In the genomic region with DNA sequence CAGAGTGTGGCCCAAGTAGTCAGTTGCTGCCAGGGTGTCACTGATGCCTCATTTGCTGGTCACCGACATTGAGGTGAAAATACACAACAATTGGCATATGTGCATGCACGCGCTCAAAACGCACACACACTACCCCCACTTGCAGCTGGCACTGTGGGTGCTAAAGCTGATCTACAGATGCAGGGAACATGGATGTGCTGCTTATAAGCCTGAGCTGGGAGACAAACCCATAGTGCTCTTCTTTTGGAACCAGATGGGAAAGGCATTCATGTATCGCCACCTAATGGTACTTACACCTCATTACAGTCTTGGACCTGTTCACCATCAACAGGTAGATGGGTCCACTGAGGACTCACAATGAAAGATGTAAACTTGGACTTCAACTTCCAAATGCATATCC, we compare ENCODE assay signal across 8 cellular contexts.
DNase-seq lines count a peak whose midpoint lies in the region; ATAC-seq, FAIRE-seq and TF ChIP-seq lines count a peak whose summit lies in the region.

No MANE protein-coding gene starts in this region.

- H2BK120ac ChIP-seq in mesendoderm (ENCODE audit: low read depth, low read length) = peak overlapping the region; percentile 29

- H2AFZ ChIP-seq in HCT116 (ENCODE audit: low read depth, low read length, poor library complexity, severe bottlenecking) (no peak overlapping the region), GM12878 (ENCODE audit: control insufficient read depth, low read depth, low read length) (no peak overlapping the region)

- CTCF ChIA-PET in HCT116 (lab: Charles Lee) = interaction anchor here (1.0 to 1.7 kb wide), 4 partner anchors 53 to 861 kb away, joined by 3 to 8 read pairs (median 4); no protein-coding TSS in a partner anchor
- CTCF ChIA-PET in GM12878 (lab: Yijun Ruan, JAX) = interaction anchor here (0.7 to 3.2 kb wide), 13 partner anchors 8 to 651 kb away, joined by 3 to 18 read pairs (median 4); no protein-coding TSS in a partner anchor

- WGBS in GM12878 (ENCODE audit: insufficient coverage, insufficient replicate concordance, low lambda C conversion rate, missing lambda C conversion rate) = 81% methylated on average over 5 of the region's 5 CpGs
- WGBS in mesendoderm (ENCODE audit: extremely low coverage, insufficient coverage, low lambda C conversion rate) = no CpG with 5 or more reads among the region's 5 CpGs

- no peaks in the 10 kb centered on the region for H3K79me1 ChIP-seq in mesendoderm (ENCODE audit: low read length)

- no peak overlapping the region for H2AK5ac ChIP-seq in mesendoderm (ENCODE audit: low read length)

- no peak overlapping the region for H4K5ac ChIP-seq in mesendoderm (ENCODE audit: low read length)

- H3K4me3 ChIP-seq in HCT116 (replicated peaks in 1 of 2; ENCODE audit: low read depth in 1 of 2, low read length in 2 of 2) (no peak overlapping the region), GM12878 (no peak overlapping the region), mesendoderm (ENCODE audit: low read length) (no peak overlapping the region)

- RAD21 ChIA-PET in HCT116 (lab: Charles Lee; ENCODE audit: low non-redundant PET in 1 of 2, low total read pairs in 2 of 2, uncharacterized antibody in 2 of 2, unreplicated experiment in 2 of 2) = interaction anchor here in 1 of 2 experiments (1.1 kb wide), 1 partner anchor 53 kb away, joined by 3 read pairs; no protein-coding TSS in a partner anchor
- RAD21 ChIA-PET in GM12878 (lab: Charles Lee; ENCODE audit: unreplicated experiment) = no interaction called here

- H3K9me3 ChIP-seq in HCT116 (ENCODE audit: control insufficient read depth in 1 of 2, insufficient read depth in 1 of 2, low read depth in 1 of 2, low read length in 2 of 2) (no peaks in the 10 kb centered on the region), GM12878 (replicated peaks; ENCODE audit: control insufficient read depth, insufficient read depth, low read length) (no peaks in the 10 kb centered on the region)

- TF ChIP-seq EP300 in GM12878 (IDR thresholded peaks at IDR 0.05; ENCODE audit: borderline replicate concordance in 1 of 2, control insufficient read depth in 1 of 2, low read depth in 2 of 2, low read length in 2 of 2) = no peak

- peak overlapping the region; percentile 38 for H2BK5ac ChIP-seq in mesendoderm (ENCODE audit: low read length)

- H3K9me2 ChIP-seq in HCT116 (ENCODE audit: insufficient read depth) = no peaks in the 10 kb centered on the region

- H3K23ac ChIP-seq in mesendoderm (ENCODE audit: low read length) = no peak overlapping the region

- POLR2A ChIA-PET in HCT116 (lab: Charles Lee) = no interaction called here
- POLR2A ChIA-PET in GM12878 (lab: Charles Lee) = no interaction called here

- no peak for TF ChIP-seq POLR2A in HCT116 (IDR thresholded peaks at IDR 0.05; ENCODE audit: borderline replicate concordance, extremely low read depth, insufficient read depth, insufficient read length)
- TF ChIP-seq POLR2A in GM12878 (IDR thresholded peaks at IDR 0.05; ENCODE audit: low read depth, low read length) = no peak

- ATAC-seq in HCT116 (peak; percentile 96), GM12878 (peak; percentile 85), HG03108 (IDR thresholded peaks at IDR 0.05; ENCODE audit: unreplicated experiment) (no peak)

- peak overlapping the region; percentile 33 for H3K18ac ChIP-seq in mesendoderm (ENCODE audit: low read length)

- H3K27me3 ChIP-seq in HCT116 (ENCODE audit: insufficient read depth, low read length) (peaks cover 13% of the 10 kb centered on the region), GM12878 (replicated peaks in 1 of 2; ENCODE audit: control insufficient read depth in 2 of 2, insufficient read depth in 2 of 2, low read length in 1 of 2) (no peaks in the 10 kb centered on the region), mesendoderm (ENCODE audit: insufficient read depth, low read length, poor library complexity) (no peaks in the 10 kb centered on the region)

- intact Hi-C loops in HCT116 (cut with micrococcal nuclease) = loop anchor here (1.0 kb wide), 2 partner anchors 310 to 861 kb away; no protein-coding TSS in a partner anchor
- intact Hi-C loops in GM12878 (cut with micrococcal nuclease; ENCODE audit: unreplicated experiment) = loop anchor here (5.0 kb wide), 1 partner anchor 161 kb away; no protein-coding TSS in a partner anchor
- intact Hi-C loops in posterior cingulate gyrus (cut with DNase I) = no loop called here

- in situ Hi-C loops in GM12878 (cut with MboI) = no loop called here

- SMC1A ChIA-PET in GM12878 (lab: Charles Lee; ENCODE audit: uncharacterized antibody, unreplicated experiment) = interaction anchor here (0.9 to 1.2 kb wide), 4 partner anchors 8 to 158 kb away, joined by 3 to 4 read pairs (median 3); no protein-coding TSS in a partner anchor

- no peak overlapping the region for H3K4me2 ChIP-seq in HCT116 (ENCODE audit: low read length)
- no peak overlapping the region for H3K4me2 ChIP-seq in GM12878 (ENCODE audit: control insufficient read depth, insufficient read depth)
- no peak overlapping the region for H3K4me2 ChIP-seq in mesendoderm (ENCODE audit: low read length)

- TF ChIP-seq CTCF in HCT116 (IDR thresholded peaks at IDR 0.05 in 2 of 3, conservative IDR thresholded peaks at IDR 0.05 in 1 of 3; ENCODE audit: borderline replicate concordance in 1 of 3, insufficient read depth in 1 of 3, low read depth in 2 of 3, low read length in 2 of 3) (peak; percentile 42 to 82 (median 75); a peak in 5 of 6 replicates), GM12878 (IDR thresholded peaks at IDR 0.05 in 2 of 3, conservative IDR thresholded peaks at IDR 0.05 in 1 of 3; ENCODE audit: control insufficient read depth in 2 of 3, extremely low read depth in 1 of 3, insufficient read depth in 1 of 3, low read depth in 3 of 3, low read length in 3 of 3) (peak; percentile 59 to 68 (median 62); a peak in 5 of 6 replicates)

- no peak overlapping the region for H3K9ac ChIP-seq in HCT116 (ENCODE audit: low read length)
- no peak overlapping the region for H3K9ac ChIP-seq in GM12878 (ENCODE audit: control insufficient read depth, insufficient read depth, low read length)
- no peak overlapping the region for H3K9ac ChIP-seq in mesendoderm (ENCODE audit: low read length)

- FAIRE-seq in GM12878 (lab: Jason Lieb, UNC) = no peak

- no peaks in the 10 kb centered on the region for H3K4me1 ChIP-seq in HCT116 (ENCODE audit: control insufficient read depth in 1 of 2, insufficient read depth in 2 of 2, low read length in 2 of 2)
- no peaks in the 10 kb centered on the region for H3K4me1 ChIP-seq in GM12878 (ENCODE audit: control insufficient read depth, insufficient read depth, low read length)
- H3K4me1 ChIP-seq in mesendoderm (ENCODE audit: control insufficient read depth, low read depth, low read length) = peaks cover 5% of the 10 kb centered on the region

- H3K27ac ChIP-seq in HCT116 (ENCODE audit: low read depth, low read length) = no peak overlapping the region
- H3K27ac ChIP-seq in GM12878 (ENCODE audit: control insufficient read depth, insufficient read depth) = no peak overlapping the region
- H3K27ac ChIP-seq in mesendoderm (ENCODE audit: low read depth, low read length) = no peak overlapping the region

- H3K36me3 ChIP-seq in HCT116 (ENCODE audit: control insufficient read depth in 1 of 2, insufficient read depth in 2 of 2, low read length in 2 of 2) = no peaks in the 10 kb centered on the region
- H3K36me3 ChIP-seq in GM12878 (ENCODE audit: control insufficient read depth in 2 of 2, insufficient read depth in 2 of 2, low read length in 1 of 2) = no peaks in the 10 kb centered on the region
- no peaks in the 10 kb centered on the region for H3K36me3 ChIP-seq in mesendoderm (ENCODE audit: control insufficient read depth, insufficient read depth, low read length)

- H4K8ac ChIP-seq in mesendoderm (ENCODE audit: low read depth, low read length) = no peak overlapping the region

- H2BK15ac ChIP-seq in mesendoderm (replicated peaks; ENCODE audit: low read depth) = no peak overlapping the region

- H3K4ac ChIP-seq in mesendoderm (ENCODE audit: low read depth, low read length) = no peak overlapping the region

- TF ChIP-seq RAD21 in HCT116 (IDR thresholded peaks at IDR 0.05; ENCODE audit: low read depth) (peak; percentile 78), GM12878 (IDR thresholded peaks at IDR 0.05; ENCODE audit: insufficient read depth, low read depth, low read length) (peak; percentile 50)

- peak overlapping the region; percentile 75 for H3K56ac ChIP-seq in mesendoderm (ENCODE audit: low read length)

- H3K79me2 ChIP-seq in HCT116 (ENCODE audit: insufficient read depth, low read length) (no peaks in the 10 kb centered on the region), GM12878 (ENCODE audit: control insufficient read depth, insufficient read depth, low read length) (no peaks in the 10 kb centered on the region), mesendoderm (ENCODE audit: control insufficient read depth, insufficient read depth, low read length) (no peaks in the 10 kb centered on the region)

- BruUV-seq in HCT116 (replicated peaks; lab: Mats Ljungman, UMichigan) (no TSS peak), GM12878 (replicated peaks; lab: Mats Ljungman, UMichigan) (no TSS peak)

- DNase-seq in DMS153 (lab: John Stamatoyannopoulos, UW) (peak; percentile 55), HCT116 (ENCODE audit: low read depth, low spot score) (peak; percentile 48), NCI-H2227 treated with DMSO at 0.1 percent for 48 hours (lab: John Stamatoyannopoulos, UW) (peak; percentile 22), GM12878 (ENCODE audit: low read depth, low spot score) (no peak), mesendoderm (peak; percentile 89), posterior cingulate gyrus (no peak)
- no peak for DNase-seq in activated CD4-positive, alpha-beta T cell treated with anti-CD3 and anti-CD28 coated beads for 1 hour

- no peaks in the 10 kb centered on the region for H4K20me1 ChIP-seq in HCT116 (ENCODE audit: insufficient read depth)
- no peaks in the 10 kb centered on the region for H4K20me1 ChIP-seq in GM12878 (ENCODE audit: control insufficient read depth, insufficient read depth)

TF ChIP-seq in HCT116, 20 proteins besides CTCF, POLR2A, EP300 and RAD21 (continues in another document):
- TF ChIP-seq ELF1 (IDR thresholded peaks at IDR 0.05; ENCODE audit: borderline replicate concordance, low read depth) = no peak
- TF ChIP-seq EGR1 (IDR thresholded peaks at IDR 0.05; ENCODE audit: low read depth) = no peak
- TF ChIP-seq, protein P1, sequence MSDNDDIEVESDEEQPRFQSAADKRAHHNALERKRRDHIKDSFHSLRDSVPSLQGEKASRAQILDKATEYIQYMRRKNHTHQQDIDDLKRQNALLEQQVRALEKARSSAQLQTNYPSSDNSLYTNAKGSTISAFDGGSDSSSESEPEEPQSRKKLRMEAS (IDR thresholded peaks at IDR 0.05) = no peak
- TF ChIP-seq SRF (IDR thresholded peaks at IDR 0.05; ENCODE audit: low read depth) = no peak
- no peak for TF ChIP-seq EZH2 (IDR thresholded peaks at IDR 0.05)

TF ChIP-seq in GM12878, 131 proteins besides CTCF, POLR2A, EP300 and RAD21 (continues in another document):
- no peak for TF ChIP-seq ZNF384 (IDR thresholded peaks at IDR 0.05; ENCODE audit: borderline replicate concordance, low read depth, low read length)
- no peak for TF ChIP-seq CEBPB (IDR thresholded peaks at IDR 0.05; ENCODE audit: borderline replicate concordance in 1 of 2, low read depth in 2 of 2, low read length in 2 of 2)
- no peak for TF ChIP-seq SP1 (IDR thresholded peaks at IDR 0.05; ENCODE audit: low read depth, low read length)
- TF ChIP-seq FOXM1 (IDR thresholded peaks at IDR 0.05; ENCODE audit: low read depth, low read length) = no peak

Comparison
In these comparisons a context has a peak if more than half of its experiments do, and no peak if none do; other contexts are left out.
1. DNase-seq: peak in DMS153 (single experiment), HCT116 (single experiment), NCI-H2227 treated with DMSO at 0.1 percent for 48 hours (single experiment) and mesendoderm (single experiment); none in GM12878 (single experiment), posterior cingulate gyrus (0 of 10) and activated CD4-positive, alpha-beta T cell treated with anti-CD3 and anti-CD28 coated beads for 1 hour (single experiment).